In the genomic region with DNA sequence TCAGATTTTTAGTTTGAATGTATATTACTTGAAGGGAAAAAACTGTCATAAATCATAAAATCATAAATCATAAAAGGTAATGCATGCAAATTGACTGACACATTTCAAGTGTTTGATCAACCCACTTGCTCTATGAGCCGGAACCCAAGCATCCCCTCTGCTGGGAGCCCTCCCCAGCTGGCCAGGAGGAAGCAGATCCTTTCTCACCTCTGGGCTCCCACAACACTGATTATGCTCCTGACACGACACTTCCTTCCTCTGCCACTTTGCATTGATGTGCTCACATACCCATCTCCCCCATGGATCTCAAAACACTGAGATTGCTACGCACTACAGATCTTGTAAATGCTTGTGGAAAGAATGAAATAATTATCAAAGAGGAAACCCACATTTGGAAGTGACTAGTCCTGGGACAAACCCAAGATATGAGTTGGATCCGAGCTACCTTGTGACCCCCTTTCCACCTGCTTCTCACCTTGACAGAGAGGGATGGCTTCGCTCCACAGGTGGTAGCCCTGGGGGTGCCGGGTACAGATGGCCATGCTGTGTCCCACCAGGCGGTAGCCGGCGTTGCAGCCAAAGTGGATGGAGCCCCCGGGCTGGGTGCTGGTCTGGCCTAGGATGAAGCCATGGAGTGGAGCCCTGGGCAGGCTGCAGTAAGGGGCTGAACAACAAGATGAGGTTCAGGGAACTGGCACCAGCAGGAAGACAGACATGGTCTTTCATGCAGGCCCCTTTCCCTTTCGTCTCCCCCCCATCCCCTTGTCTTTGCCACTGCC, we compare ENCODE assay signal across 15 cellular contexts.
DNase-seq lines count a peak whose midpoint lies in the region; ATAC-seq lines count a peak whose summit lies in the region.
"Had no signal": no experiment of that assay in that cellular context is flagged by ENCODE, and none has a peak within 500 bp of the region (broad histone marks: within the 10 kb centered on the region; RNA-seq: fewer than 3 reads in every experiment).

No MANE protein-coding gene starts in this region.

- peak overlapping the region in 5 of 11 experiments; percentile 27 to 77 (median 75); a peak in 9 of 22 replicates for H3K27ac ChIP-seq in BLaER1 treated with 17β-estradiol and CSF1 and Interleukin-3, amounts not matched to agents 10 nM and 100 nM
- H3K27ac ChIP-seq: KMS-11 had no signal

- ATAC-seq in HG03354 (IDR thresholded peaks at IDR 0.05; ENCODE audit: poor library complexity, severe bottlenecking, unreplicated experiment), result no peak
- ATAC-seq: HCT116 had no signal

- DNase-seq in NCI-H2029 (lab: John Stamatoyannopoulos, UW) (peak; percentile 13), NCI-H2029 treated with DMSO at 0.1 percent for 48 hours (lab: John Stamatoyannopoulos, UW) (no peak), left kidney (ENCODE audit: low read depth, low spot score) (peak; percentile 4), HT-29 (ENCODE audit: low spot score) (no peak)
- peak; percentile 14 for DNase-seq in Jurkat, Clone E6-1 (ENCODE audit: low read depth, low spot score)
- DNase-seq: CD4-positive, alpha-beta T cell; NCI-H1436; NCI-H1930; NCI-H446 treated with DMSO at 0.1 percent for 48 hours; SHP77; T-helper 1 cell had no signal

- H3K9ac ChIP-seq in BLaER1 treated with 17β-estradiol and CSF1 and Interleukin-3, amounts not matched to agents 10 nM and 100 nM, result peak overlapping the region in 1 of 11 experiments; percentile 28; a peak in 2 of 22 replicates
- H3K9ac ChIP-seq: KMS-11 had no signal

- H3K9me3 ChIP-seq in BLaER1 treated with 17β-estradiol and CSF1 and Interleukin-3, amounts not matched to agents 10 nM and 100 nM (replicated peaks in 1 of 11), result peaks cover 0 to 4% (median 0%) of the 10 kb centered on the region in 11 experiments; a peak in 1 of 22 replicates

- H4K20me1 ChIP-seq in BLaER1 treated with 17β-estradiol and CSF1 and Interleukin-3, amounts not matched to agents 10 nM and 100 nM, result no peaks in the 10 kb centered on the region

- no peaks in the 10 kb centered on the region for H3K36me3 ChIP-seq in BLaER1 treated with 17β-estradiol and CSF1 and Interleukin-3, amounts not matched to agents 10 nM and 100 nM

- H3K27me3 ChIP-seq in BLaER1 treated with 17β-estradiol and CSF1 and Interleukin-3, amounts not matched to agents 10 nM and 100 nM, result no peaks in the 10 kb centered on the region

- peaks cover 29 to 62% (median 53%) of the 10 kb centered on the region in 10 experiments for H3K4me1 ChIP-seq in BLaER1 treated with 17β-estradiol and CSF1 and Interleukin-3, amounts not matched to agents 10 nM and 100 nM

- peak overlapping the region; percentile 3 to 90 (median 81); a peak in 19 of 22 replicates for H3K4me2 ChIP-seq in BLaER1 treated with 17β-estradiol and CSF1 and Interleukin-3, amounts not matched to agents 10 nM and 100 nM
- H3K4me2 ChIP-seq: KMS-11 had no signal

- H3K4me3 ChIP-seq in BLaER1 treated with 17β-estradiol and CSF1 and Interleukin-3, amounts not matched to agents 10 nM and 100 nM, result no peak overlapping the region
- no peak overlapping the region for H3K4me3 ChIP-seq in Jurkat, Clone E6-1 (ENCODE audit: low read length)

Comparison
In these comparisons a context has a peak if more than half of its experiments do, and no peak if none do; other contexts are left out.
1. DNase-seq: peak in NCI-H2029 (single experiment), Jurkat, Clone E6-1 (single experiment) and left kidney (single experiment); none in NCI-H2029 treated with DMSO at 0.1 percent for 48 hours (single experiment) and HT-29 (single experiment).